ENCODE assay signal across 21 cellular contexts in the genomic region with DNA sequence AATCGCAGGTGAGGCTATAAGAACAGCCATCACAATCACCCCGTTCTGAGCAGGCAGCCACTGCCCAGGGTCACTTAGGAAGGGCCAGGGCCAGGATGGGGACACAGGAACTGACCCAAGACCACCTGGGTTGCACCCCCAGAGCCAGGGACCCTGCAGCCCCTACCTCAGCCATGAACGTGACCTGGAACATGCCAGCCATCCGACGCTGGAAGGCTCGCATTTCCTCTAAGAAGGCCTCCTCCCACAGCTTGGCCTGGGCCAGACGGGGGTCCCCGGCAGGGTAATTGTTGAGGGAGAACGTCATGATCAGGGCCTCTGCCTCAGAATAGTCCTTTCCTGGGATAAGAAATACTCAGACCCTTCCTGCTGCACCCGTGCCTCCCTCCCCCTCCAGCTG.
"Had no signal": no experiment of that assay in that cellular context is flagged by ENCODE, and none has a peak within 500 bp of the region (broad histone marks: within the 10 kb centered on the region; RNA-seq: fewer than 3 reads in every experiment).

No MANE protein-coding gene starts in this region.

- H2AFZ ChIP-seq: parathyroid adenoma had no signal

- H3K27ac ChIP-seq: colonic mucosa, parathyroid adenoma, stomach, thyroid gland, vagina had no signal

- H3K27me3 ChIP-seq: colonic mucosa, stomach, thyroid gland, vagina had no signal

- H3K9me3 ChIP-seq: colonic mucosa, mucosa of descending colon, stomach, thyroid gland, vagina had no signal

- DNase-seq: colonic mucosa; dermis blood vessel endothelial cell; effector CD4-positive, alpha-beta T cell; kidney glomerular epithelial cell; left colon; left ventricle myocardium superior; mucosa of descending colon; naive B cell; stimulated activated CD4-positive, alpha-beta T cell treated with anti-CD3 and anti-CD28 coated beads, Interleukin-2, amount 100 ng/mL, for 24 hours; stimulated activated CD4-positive, alpha-beta T cell treated with anti-CD3 and anti-CD28 coated beads, Interleukin-4, amount 100 ng/mL, for 24 hours; stimulated activated naive CD4-positive, alpha-beta T cell treated with Interleukin-2 at 50 U/mL for 16 hours; stomach; thyroid gland; trophoblast cell had no signal

- ATAC-seq: left colon; left ventricle myocardium superior; mucosa of descending colon; natural killer cell treated with Interleukin-12 subunit alpha and Interleukin-12 subunit beta and Interleukin-15 and Interleukin-18, amount 100 ng/mL, for 72 hours; sciatic nerve; stimulated activated effector memory CD8-positive, alpha-beta T cell treated with anti-CD3 and anti-CD28 coated beads, Interleukin-12 subunit alpha, Interleukin-12 subunit beta, amount 100 ng/mL, for 72 hours had no signal

- H3K4me1 ChIP-seq: colonic mucosa, parathyroid adenoma, thyroid gland, vagina had no signal

- H3K9ac ChIP-seq: parathyroid adenoma had no signal

- H3K4me2 ChIP-seq: smooth muscle cell had no signal

- H3K36me3 ChIP-seq: colonic mucosa, stomach, thyroid gland, vagina had no signal

- H3K4me3 ChIP-seq: colonic mucosa, lung, mucosa of descending colon, smooth muscle cell, stomach, thyroid gland, vagina had no signal
